ENCODE assay signal across 8 cellular contexts in genomic region chr16:57446530-57447141, GRCh38. TPM values are rescaled to one million over a fixed set of nuclear protein-coding genes. Genes with fewer than 3 reads are reported as not detected.
DNase-seq lines count a peak whose midpoint lies in the region; ATAC-seq and TF ChIP-seq lines count a peak whose summit lies in the region.

No MANE protein-coding gene starts in this region.

- ATAC-seq in GM19397 (IDR thresholded peaks at IDR 0.05; ENCODE audit: unreplicated experiment) = peak; percentile 30
- ATAC-seq in HG03460 (IDR thresholded peaks at IDR 0.05; ENCODE audit: unreplicated experiment) = peak; percentile 35
- ATAC-seq in central memory CD8-positive, alpha-beta T cell (replicated peaks; ENCODE audit: extremely low read depth, poor library complexity, severe bottlenecking) = peak; percentile 8

- H3K9me3 ChIP-seq in Caco-2 = no peaks in the 10 kb centered on the region

- H3K4me1 ChIP-seq in Caco-2 = peaks cover 3% of the 10 kb centered on the region; the same call in 1 of the 2 replicates

- CTCF ChIA-PET in Caco-2 (lab: Charles Lee) = interaction anchor here (0.6 to 2.1 kb wide), 12 partner anchors 14 to 288 kb away, joined by 3 to 13 read pairs (median 4); partner anchors contain the start of gene POLR2C
- CTCF ChIA-PET in RWPE1 (lab: Yijun Ruan, JAX) = interaction anchor here (0.9 to 2.8 kb wide), 3 partner anchors 15 to 1228 kb away, joined by 3 to 14 read pairs (median 9); partner anchors contain the start of gene POLR2C

- H3K4me3 ChIP-seq in Caco-2 (ENCODE audit: low read depth, low read length) = peak overlapping the region; percentile 93

- peak overlapping the region; percentile 90 for H3K4me3 Mint-ChIP-seq in Caco-2 (ENCODE audit: unreplicated experiment)
- peak overlapping the region; percentile 89 for H3K4me3 Mint-ChIP-seq in central memory CD8-positive, alpha-beta T cell

- POLR2A ChIA-PET in Caco-2 (lab: Charles Lee) = interaction anchor here (0.6 to 1.6 kb wide), 17 partner anchors 13 to 1035 kb away, joined by 3 to 16 read pairs (median 5); partner anchors contain the start of genes ARL2BP, KATNB1, POLR2C and PSME3IP1
- POLR2A ChIA-PET in RWPE1 (lab: Yijun Ruan, JAX; ENCODE audit: low non-redundant PET) = interaction anchor here (1.0 kb wide), 1 partner anchor 16 kb away, joined by 3 read pairs; no protein-coding TSS in a partner anchor

- peak overlapping the region; percentile 84 for H3K27ac ChIP-seq in RWPE1

- BruUV-seq in Caco-2 (replicated peaks; lab: Mats Ljungman, UMichigan) = no TSS peak

- no peaks in the 10 kb centered on the region for H3K9me3 Mint-ChIP-seq in Caco-2 (ENCODE audit: unreplicated experiment)
- H3K9me3 Mint-ChIP-seq in central memory CD8-positive, alpha-beta T cell = no peaks in the 10 kb centered on the region

- no peak for TF ChIP-seq CTCF in Caco-2 (IDR thresholded peaks at IDR 0.05; ENCODE audit: insufficient read depth in 1 of 2, low read depth in 1 of 2, low read length in 1 of 2, severe bottlenecking in 1 of 2, unreplicated experiment in 1 of 2)
- no peak for TF ChIP-seq CTCF in RWPE1 (conservative IDR thresholded peaks at IDR 0.05; ENCODE audit: low read depth)

- H3K27me3 ChIP-seq in Caco-2 (replicated peaks; ENCODE audit: control insufficient read depth, insufficient read depth, low read length) = no peaks in the 10 kb centered on the region

- peak overlapping the region; percentile 97 for H3K27ac Mint-ChIP-seq in Caco-2 (ENCODE audit: unreplicated experiment)
- H3K27ac Mint-ChIP-seq in central memory CD8-positive, alpha-beta T cell (ENCODE audit: low read depth) = peak overlapping the region; percentile 90

- DNase-seq in Caco-2 (peak in 1 of 2 experiments; percentile 51), RWPE1 (ENCODE audit: low spot score) (peak; percentile 41), left kidney (ENCODE audit: low read depth, low spot score) (peak; percentile 45)
- DNase-seq in central memory CD8-positive, alpha-beta T cell (ENCODE audit: low spot score in 2 of 2) = peak; percentile 11 to 16
- DNase-seq in stimulated activated CD8-positive, alpha-beta memory T cell treated with anti-CD3 and anti-CD28 coated beads, Interleukin-4, amount 100 ng/mL, for 48 hours = peak; percentile 47
- no peak for DNase-seq in effector CD4-positive, alpha-beta T cell

- peaks cover 5% of the 10 kb centered on the region for H3K4me1 Mint-ChIP-seq in Caco-2 (ENCODE audit: low read depth, unreplicated experiment)
- H3K4me1 Mint-ChIP-seq in central memory CD8-positive, alpha-beta T cell = peaks cover 19% of the 10 kb centered on the region

- no peaks in the 10 kb centered on the region for H3K36me3 ChIP-seq in Caco-2 (ENCODE audit: control insufficient read depth, insufficient read depth, low read length)

- intact Hi-C loops in Caco-2 (cut with micrococcal nuclease; ENCODE audit: unreplicated experiment) = loop anchor here (1.0 kb wide), 1 partner anchor 16 kb away; the partner anchor contains the start of gene POLR2C

- peaks cover 32% of the 10 kb centered on the region for H3K36me3 Mint-ChIP-seq in Caco-2 (ENCODE audit: insufficient read depth, unreplicated experiment)
- H3K36me3 Mint-ChIP-seq in central memory CD8-positive, alpha-beta T cell (ENCODE audit: insufficient read depth) = peaks cover 8% of the 10 kb centered on the region

- H3K27me3 Mint-ChIP-seq in Caco-2 (ENCODE audit: insufficient read depth, unreplicated experiment) = no peaks in the 10 kb centered on the region
- H3K27me3 Mint-ChIP-seq in central memory CD8-positive, alpha-beta T cell = no peaks in the 10 kb centered on the region

RNA-seq across cellular contexts. Expression of gene CIAPIN1, which starts 0.5 kb away (rescaled TPM):
- total RNA-seq in Caco-2 (2022) = 98.3 and 103 TPM in 2 replicates

RNA-seq across cellular contexts. Expression of gene COQ9, which starts 0.6 kb away (rescaled TPM):
- total RNA-seq in Caco-2 (2022) = 50.9 and 54.2 TPM in 2 replicates

RNA-seq across cellular contexts. Expression of gene POLR2C, which starts 15.8 kb away (rescaled TPM):
- total RNA-seq in Caco-2 (2022) = 100 and 102 TPM in 2 replicates

RNA-seq across cellular contexts. Expression of gene DOK4, which starts 39.7 kb away (rescaled TPM):
- total RNA-seq in Caco-2 (2022) = 111 and 122 TPM in 2 replicates

RNA-seq across cellular contexts. Expression of gene CCL17, which starts 42.1 kb away (rescaled TPM):
- total RNA-seq in Caco-2 (2022) = not detected in 2 replicates
